ENCODE assay signal across 9 cellular contexts in the genomic region with DNA sequence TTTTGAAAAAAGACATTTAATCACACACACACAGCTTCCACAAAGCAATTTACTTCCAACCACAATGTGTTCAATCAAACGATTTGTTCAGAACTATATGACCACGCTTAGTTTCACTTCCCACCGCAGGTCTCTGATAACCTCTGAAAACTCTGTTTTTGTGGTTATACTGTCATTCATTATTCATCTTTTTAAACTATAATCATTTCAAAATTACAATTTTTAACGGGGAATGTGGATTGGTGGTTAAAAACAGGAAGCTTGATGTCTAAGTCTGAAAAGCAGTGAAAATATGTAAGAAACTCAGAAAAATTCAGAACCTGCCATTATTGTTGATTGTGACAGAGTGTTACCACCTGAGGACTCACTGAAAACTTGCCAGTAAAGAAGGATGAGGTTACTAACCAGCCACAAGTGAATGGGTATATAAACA. TPM values are rescaled to one million over a fixed set of nuclear protein-coding genes. Genes with fewer than 3 reads are reported as not detected.
DNase-seq lines count a peak whose midpoint lies in the region; ATAC-seq, FAIRE-seq and TF ChIP-seq lines count a peak whose summit lies in the region.
"Had no signal": no experiment of that assay in that cellular context is flagged by ENCODE, and none has a peak within 500 bp of the region (broad histone marks: within the 10 kb centered on the region; RNA-seq: fewer than 3 reads in every experiment).

No MANE protein-coding gene starts in this region.

- peak; percentile 46 to 56 for DNase-seq in activated CD4-positive, alpha-beta T cell treated with anti-CD3 and anti-CD28 coated beads for 24 hours (ENCODE audit: low read depth in 2 of 2)
- no peak for DNase-seq in activated CD4-positive, alpha-beta T cell treated with anti-CD3 and anti-CD28 coated beads for 1 hour
- DNase-seq in LHCN-M2 (ENCODE audit: low read depth) (peak; percentile 60), frontal cortex (ENCODE audit: low spot score in 2 of 2) (no peak), HCEC 1CT (no peak), HepG2 (ENCODE audit: low spot score) (no peak)
- DNase-seq in activated T-helper 2 cell treated with anti-CD3 and anti-CD28 coated beads, Interferon-gamma antibody, Interleukin-2, Interleukin-4, amounts not matched to agents 10 μg/mL and 5 μg/mL and 100 μg/mL, durations not matched to agents 14 hours and 24 hours and 36 hours (ENCODE audit: low spot score): peak; percentile 57

- TF ChIP-seq EP300 in HepG2 (IDR thresholded peaks at IDR 0.05; ENCODE audit: low read depth in 2 of 2, low read length in 2 of 2) (no peak), HepG2 (CRISPR knock-in tag; IDR thresholded peaks at IDR 0.05; ENCODE audit: borderline replicate concordance) (no peak)

- BruUV-seq in HepG2 (replicated peaks; lab: Mats Ljungman, UMichigan): no TSS peak

- H3K9ac ChIP-seq in HepG2 (ENCODE audit: insufficient read depth, low read depth, low read length): no peak overlapping the region

- no peak for TF ChIP-seq POLR2A in HepG2 (IDR thresholded peaks at IDR 0.05; ENCODE audit: insufficient read depth in 1 of 2, low read depth in 2 of 2, low read length in 2 of 2)

- no peak overlapping the region for H3K27ac Mint-ChIP-seq in activated T-helper 2 cell treated with anti-CD3 and anti-CD28 coated beads, Interferon-gamma antibody, Interleukin-2, Interleukin-4, amounts not matched to agents 10 μg/mL and 5 μg/mL and 100 μg/mL, durations not matched to agents 14 hours and 24 hours and 36 hours
- no peak overlapping the region for H3K27ac Mint-ChIP-seq in stimulated activated memory B cell treated with anti-CD40 and anti-IgM and Interleukin-4, amounts not matched to agents 10 μg/mL and 1 μg/mL and 100 μg/mL, for 72 hours

- TF ChIP-seq RAD21 in HepG2 (CRISPR knock-in tag; IDR thresholded peaks at IDR 0.05): no peak

- no peak overlapping the region for H3K4me3 Mint-ChIP-seq in activated T-helper 2 cell treated with anti-CD3 and anti-CD28 coated beads, Interferon-gamma antibody, Interleukin-2, Interleukin-4, amounts not matched to agents 10 μg/mL and 5 μg/mL and 100 μg/mL, durations not matched to agents 14 hours and 24 hours and 36 hours (ENCODE audit: low read depth)
- H3K4me3 Mint-ChIP-seq in stimulated activated memory B cell treated with anti-CD40 and anti-IgM and Interleukin-4, amounts not matched to agents 10 μg/mL and 1 μg/mL and 100 μg/mL, for 72 hours: no peak overlapping the region

- H3K9me3 Mint-ChIP-seq in activated T-helper 2 cell treated with anti-CD3 and anti-CD28 coated beads, Interferon-gamma antibody, Interleukin-2, Interleukin-4, amounts not matched to agents 10 μg/mL and 5 μg/mL and 100 μg/mL, durations not matched to agents 14 hours and 24 hours and 36 hours: no peaks in the 10 kb centered on the region
- H3K9me3 Mint-ChIP-seq in stimulated activated memory B cell treated with anti-CD40 and anti-IgM and Interleukin-4, amounts not matched to agents 10 μg/mL and 1 μg/mL and 100 μg/mL, for 72 hours: no peaks in the 10 kb centered on the region

- H3K27me3 ChIP-seq in HepG2 (ENCODE audit: control insufficient read depth in 1 of 2, insufficient read depth in 2 of 2, low read length in 2 of 2): peaks cover 0 to 17% of the 10 kb centered on the region in 2 experiments; a peak in 2 of 5 replicates

- intact Hi-C loops in activated T-helper 2 cell treated with anti-CD3 and anti-CD28 coated beads, Interferon-gamma antibody, Interleukin-2, Interleukin-4, amounts not matched to agents 10 μg/mL and 5 μg/mL and 100 μg/mL, durations not matched to agents 14 hours and 24 hours and 36 hours (cut with micrococcal nuclease): loop anchor here (1.0 to 5.0 kb wide), 2 partner anchors 53 to 203 kb away; partner anchors contain the start of gene FCHO2
- intact Hi-C loops in HepG2 (cut with micrococcal nuclease; ENCODE audit: unreplicated experiment): no loop called here

- POLR2A ChIA-PET in HepG2 (lab: Yijun Ruan, JAX): no interaction called here

- 40% methylated on average over 4 of the region's 4 CpGs for WGBS in HepG2 (ENCODE audit: low lambda C conversion rate)

- TF ChIP-seq CTCF in HepG2 (CRISPR knock-in tag; IDR thresholded peaks at IDR 0.05): no peak

- no peaks in the 10 kb centered on the region for H3K9me3 ChIP-seq in HepG2 (ENCODE audit: low read length)

- no peak overlapping the region for H3K4me3 ChIP-seq in HepG2 (replicated peaks in 1 of 3; ENCODE audit: insufficient read depth in 1 of 3, low read depth in 2 of 3, low read length in 3 of 3)

- no peaks in the 10 kb centered on the region for H3K36me3 ChIP-seq in HepG2 (replicated peaks in 1 of 2; ENCODE audit: control insufficient read depth in 1 of 2, insufficient read depth in 2 of 2, low read length in 2 of 2)

- CTCF ChIA-PET in HepG2 (lab: Yijun Ruan, JAX; ENCODE audit: low intra/inter-chr PET ratio, low total read pairs): no interaction called here

- no peak overlapping the region for H3K27ac ChIP-seq in HepG2 (ENCODE audit: extremely low read length, insufficient read depth, low read length)

- no peak overlapping the region for H3K4me2 ChIP-seq in HepG2 (ENCODE audit: low read depth, low read length)

- H4K20me1 ChIP-seq in HepG2 (ENCODE audit: insufficient read depth, low read length): no peaks in the 10 kb centered on the region

- no peaks in the 10 kb centered on the region for H3K36me3 Mint-ChIP-seq in activated T-helper 2 cell treated with anti-CD3 and anti-CD28 coated beads, Interferon-gamma antibody, Interleukin-2, Interleukin-4, amounts not matched to agents 10 μg/mL and 5 μg/mL and 100 μg/mL, durations not matched to agents 14 hours and 24 hours and 36 hours (ENCODE audit: low read depth)
- no peaks in the 10 kb centered on the region for H3K36me3 Mint-ChIP-seq in stimulated activated memory B cell treated with anti-CD40 and anti-IgM and Interleukin-4, amounts not matched to agents 10 μg/mL and 1 μg/mL and 100 μg/mL, for 72 hours

- no peaks in the 10 kb centered on the region for H3K79me2 ChIP-seq in HepG2 (ENCODE audit: insufficient read depth, low read length)

- no peak for FAIRE-seq in frontal cortex (lab: Jason Lieb, UNC)
- FAIRE-seq in HepG2 (lab: Jason Lieb, UNC): no peak

- no peak overlapping the region for H2AFZ ChIP-seq in HepG2 (ENCODE audit: low read length)

- ATAC-seq in stimulated activated memory B cell treated with anti-CD40 and anti-IgM and Interleukin-4, amounts not matched to agents 10 μg/mL and 1 μg/mL and 100 μg/mL, for 72 hours: peak; percentile 83
- no peak for ATAC-seq in HepG2

- peaks cover 18% of the 10 kb centered on the region for H3K4me1 Mint-ChIP-seq in activated T-helper 2 cell treated with anti-CD3 and anti-CD28 coated beads, Interferon-gamma antibody, Interleukin-2, Interleukin-4, amounts not matched to agents 10 μg/mL and 5 μg/mL and 100 μg/mL, durations not matched to agents 14 hours and 24 hours and 36 hours (ENCODE audit: low read depth)
- H3K4me1 Mint-ChIP-seq in stimulated activated memory B cell treated with anti-CD40 and anti-IgM and Interleukin-4, amounts not matched to agents 10 μg/mL and 1 μg/mL and 100 μg/mL, for 72 hours: peaks cover 18% of the 10 kb centered on the region

- peaks cover 68% of the 10 kb centered on the region for H3K27me3 Mint-ChIP-seq in activated T-helper 2 cell treated with anti-CD3 and anti-CD28 coated beads, Interferon-gamma antibody, Interleukin-2, Interleukin-4, amounts not matched to agents 10 μg/mL and 5 μg/mL and 100 μg/mL, durations not matched to agents 14 hours and 24 hours and 36 hours (ENCODE audit: low read depth)
- peaks cover 71% of the 10 kb centered on the region for H3K27me3 Mint-ChIP-seq in stimulated activated memory B cell treated with anti-CD40 and anti-IgM and Interleukin-4, amounts not matched to agents 10 μg/mL and 1 μg/mL and 100 μg/mL, for 72 hours

- in situ Hi-C loops in HepG2 (cut with HindIII; ENCODE audit: extremely low pct_ligation_motif_present, low pct_unique_long_range_greater_than_20kb): no loop called here

- no peaks in the 10 kb centered on the region for H3K4me1 ChIP-seq in HepG2 (ENCODE audit: insufficient read depth, low read length)

RNA-seq across cellular contexts. Expression of gene TMEM174, which starts 12.7 kb away (rescaled TPM):
- total RNA-seq in LHCN-M2 (2014; rRNA removed) (not detected in 2 replicates), frontal cortex (not detected), HepG2 (2016; rRNA removed; fragmentation: Illumina TruSeq; extraction: Trizol) (not detected in 2 replicates)
- not detected for polyA plus RNA-seq in LHCN-M2 (2012)
- total RNA-seq in activated T-helper 2 cell treated with anti-CD3 and anti-CD28 coated beads, Interferon-gamma antibody, Interleukin-2, Interleukin-4, amounts not matched to agents 10 μg/mL and 5 μg/mL and 100 μg/mL, durations not matched to agents 14 hours and 24 hours and 36 hours: not detected in 2 replicates
- not detected in 2 replicates for total RNA-seq in HepG2 (2016; cell fraction: cytosol; rRNA removed; fragmentation: Illumina TruSeq; extraction: Trizol; ENCODE audit: low read depth)
- not detected in 2 replicates for total RNA-seq in HepG2 (2016; cell fraction: insoluble cytoplasmic fraction; rRNA removed; fragmentation: Illumina TruSeq; extraction: Trizol)
- total RNA-seq in HepG2 (2016; cell fraction: membrane; rRNA removed; fragmentation: Illumina TruSeq; extraction: Trizol): not detected in 2 replicates
- not detected in 2 replicates for total RNA-seq in HepG2 (2016; cell fraction: nucleus; rRNA removed; fragmentation: Illumina TruSeq; extraction: Trizol)
- polyA plus RNA-seq in HepG2 (2011; rRNA removed): not detected in 2 replicates
- not detected in 2 replicates for polyA plus RNA-seq in HepG2 (2011; cell fraction: cytosol; rRNA removed)
- not detected in 2 replicates for polyA plus RNA-seq in HepG2 (2011; cell fraction: nucleus; rRNA removed)
- polyA plus RNA-seq in HepG2 (2012): not detected in 2 replicates
- polyA plus RNA-seq in HepG2 (2016; cell fraction: cytosol; fragmentation: Illumina TruSeq; extraction: Trizol; ENCODE audit: low read depth): not detected in 2 replicates
- polyA plus RNA-seq in HepG2 (2016; cell fraction: insoluble cytoplasmic fraction; fragmentation: Illumina TruSeq; extraction: Trizol; ENCODE audit: low read depth): not detected in 2 replicates
- not detected in 2 replicates for polyA plus RNA-seq in HepG2 (2016; cell fraction: membrane; fragmentation: Illumina TruSeq; extraction: Trizol; ENCODE audit: low read depth)
- not detected in 2 replicates for polyA plus RNA-seq in HepG2 (2016; cell fraction: nucleus; fragmentation: Illumina TruSeq; extraction: Trizol; ENCODE audit: insufficient read depth, low read depth)
- polyA minus RNA-seq in HepG2 (2011; rRNA and poly(A)+ RNA removed; ENCODE audit: low replicate concordance): not detected in 2 replicates
- polyA minus RNA-seq in HepG2 (2011; cell fraction: cytosol; rRNA and poly(A)+ RNA removed): not detected in 2 replicates
- polyA minus RNA-seq in HepG2 (2011; cell fraction: nucleus; rRNA and poly(A)+ RNA removed): not detected in 2 replicates
- polyA plus RNA-seq: AG04450 had no signal

RNA-seq across cellular contexts. Expression of gene TMEM171, which starts 39.9 kb away (rescaled TPM):
- total RNA-seq in LHCN-M2 (2014; rRNA removed) (62.6 and 65.9 TPM in 2 replicates), frontal cortex (0.41 TPM), HepG2 (2016; rRNA removed; fragmentation: Illumina TruSeq; extraction: Trizol) (not detected in 2 replicates)
- 47.1 TPM for polyA plus RNA-seq in LHCN-M2 (2012)
- not detected in 2 replicates for total RNA-seq in activated T-helper 2 cell treated with anti-CD3 and anti-CD28 coated beads, Interferon-gamma antibody, Interleukin-2, Interleukin-4, amounts not matched to agents 10 μg/mL and 5 μg/mL and 100 μg/mL, durations not matched to agents 14 hours and 24 hours and 36 hours
- total RNA-seq in HepG2 (2016; cell fraction: cytosol; rRNA removed; fragmentation: Illumina TruSeq; extraction: Trizol; ENCODE audit: low read depth): not detected in 2 replicates
- total RNA-seq in HepG2 (2016; cell fraction: insoluble cytoplasmic fraction; rRNA removed; fragmentation: Illumina TruSeq; extraction: Trizol): not detected in 2 replicates
- not detected in 2 replicates for total RNA-seq in HepG2 (2016; cell fraction: membrane; rRNA removed; fragmentation: Illumina TruSeq; extraction: Trizol)
- not detected in 2 replicates for total RNA-seq in HepG2 (2016; cell fraction: nucleus; rRNA removed; fragmentation: Illumina TruSeq; extraction: Trizol)
- polyA plus RNA-seq in HepG2 (2011; rRNA removed): 0.12 TPM in 1 of 2 replicates, not detected in the other
- not detected in 2 replicates for polyA plus RNA-seq in HepG2 (2011; cell fraction: cytosol; rRNA removed)
- not detected in 2 replicates for polyA plus RNA-seq in HepG2 (2011; cell fraction: nucleus; rRNA removed)
- polyA plus RNA-seq in HepG2 (2012): not detected in 2 replicates
- not detected in 2 replicates for polyA plus RNA-seq in HepG2 (2016; cell fraction: cytosol; fragmentation: Illumina TruSeq; extraction: Trizol; ENCODE audit: low read depth)
- not detected in 2 replicates for polyA plus RNA-seq in HepG2 (2016; cell fraction: insoluble cytoplasmic fraction; fragmentation: Illumina TruSeq; extraction: Trizol; ENCODE audit: low read depth)
- polyA plus RNA-seq in HepG2 (2016; cell fraction: membrane; fragmentation: Illumina TruSeq; extraction: Trizol; ENCODE audit: low read depth): not detected in 2 replicates
- polyA plus RNA-seq in HepG2 (2016; cell fraction: nucleus; fragmentation: Illumina TruSeq; extraction: Trizol; ENCODE audit: insufficient read depth, low read depth): not detected in 2 replicates
- polyA minus RNA-seq in HepG2 (2011; rRNA and poly(A)+ RNA removed; ENCODE audit: low replicate concordance): 0.19 TPM in 1 of 2 replicates, not detected in the other
- polyA minus RNA-seq in HepG2 (2011; cell fraction: cytosol; rRNA and poly(A)+ RNA removed): not detected in 2 replicates
- not detected in 2 replicates for polyA minus RNA-seq in HepG2 (2011; cell fraction: nucleus; rRNA and poly(A)+ RNA removed)

Comparison
In these comparisons a context has a peak if more than half of its experiments do, and no peak if none do; other contexts are left out.
1. DNase-seq: peak in activated CD4-positive, alpha-beta T cell treated with anti-CD3 and anti-CD28 coated beads for 24 hours (2 of 2), LHCN-M2 (single experiment) and activated T-helper 2 cell treated with anti-CD3 and anti-CD28 coated beads, Interferon-gamma antibody, Interleukin-2, Interleukin-4, amounts not matched to agents 10 μg/mL and 5 μg/mL and 100 μg/mL, durations not matched to agents 14 hours and 24 hours and 36 hours (single experiment); none in activated CD4-positive, alpha-beta T cell treated with anti-CD3 and anti-CD28 coated beads for 1 hour (single experiment), frontal cortex (0 of 2), HCEC 1CT (single experiment) and HepG2 (single experiment).
2. RNA of gene TMEM171, which starts 39.9 kb away (total RNA-seq): 62.6 to 65.9 TPM in LHCN-M2; 0.41 TPM in frontal cortex (single experiment), not detected in activated T-helper 2 cell treated with anti-CD3 and anti-CD28 coated beads, Interferon-gamma antibody, Interleukin-2, Interleukin-4, amounts not matched to agents 10 μg/mL and 5 μg/mL and 100 μg/mL, durations not matched to agents 14 hours and 24 hours and 36 hours and not detected in HepG2; every median in the first group is over 10 times any median in the second.